11 cellular contexts compared by ENCODE assay signal in the genomic region with DNA sequence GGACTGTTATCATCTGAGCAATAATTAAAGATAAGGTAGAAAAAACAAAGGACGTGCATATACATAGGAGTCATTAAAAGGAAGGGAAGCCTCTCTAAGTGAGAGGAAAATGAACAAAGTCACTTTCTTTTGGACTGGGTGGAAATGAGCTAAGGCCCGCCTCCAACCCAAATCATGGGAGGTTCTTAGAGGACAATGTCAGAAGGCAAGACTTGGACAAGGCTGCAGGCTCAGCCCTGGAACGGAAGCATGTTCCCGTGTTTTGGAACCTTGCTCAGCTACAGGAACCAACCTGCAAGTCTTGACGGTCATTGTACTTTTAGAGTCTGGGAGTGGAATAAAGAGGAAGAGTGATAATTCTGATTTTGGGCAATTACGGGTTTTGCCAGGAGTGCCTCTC. TPM values are rescaled to one million over a fixed set of nuclear protein-coding genes. Genes with fewer than 3 reads are reported as not detected.
"Had no signal": no experiment of that assay in that cellular context is flagged by ENCODE, and none has a peak within 500 bp of the region (broad histone marks: within the 10 kb centered on the region; RNA-seq: fewer than 3 reads in every experiment).

No MANE protein-coding gene starts in this region.

- H3K9me3 ChIP-seq: HAP-1 had no signal

- ATAC-seq: HCT116, K562 had no signal

- H3K4me3 ChIP-seq: GM23248, HAP-1, K562 had no signal

- FAIRE-seq: HTR-8/SVneo, K562 had no signal

- H3K36me3 ChIP-seq: HAP-1 had no signal

- H3K4me1 ChIP-seq: HAP-1 had no signal

- H3K27ac ChIP-seq: GM23248 had no signal

- DNase-seq: GM23248, GOT3, H7, HFFc6, IMR-90, KG1 had no signal

RNA-seq across cellular contexts. Expression of gene EPB41L3, which starts 59.4 kb away (rescaled TPM):
- total RNA-seq: HT-29 had no signal
